In genomic region chr6:35725721-35726438, GRCh38 we compare ENCODE assay signal across 9 cellular contexts. TPM values are rescaled to one million over a fixed set of nuclear protein-coding genes. Genes with fewer than 3 reads are reported as not detected.
DNase-seq lines count a peak whose midpoint lies in the region; ATAC-seq, FAIRE-seq and TF ChIP-seq lines count a peak whose summit lies in the region.
"Had no signal": no experiment of that assay in that cellular context is flagged by ENCODE, and none has a peak within 500 bp of the region (broad histone marks: within the 10 kb centered on the region; RNA-seq: fewer than 3 reads in every experiment).

No MANE protein-coding gene starts in this region.

- H3K4me3 ChIP-seq in brain microvascular endothelial cell (ENCODE audit: low read depth, low read length) (no peak overlapping the region), lower lobe of right lung (peak overlapping the region; percentile 18), tibial artery (peak overlapping the region; percentile 27 to 64)

- H3K9me3 ChIP-seq in lower lobe of right lung, result no peaks in the 10 kb centered on the region
- no peaks in the 10 kb centered on the region for H3K9me3 ChIP-seq in tibial artery

- FAIRE-seq in RCC 7860 (lab: Jason Lieb, UNC), result no peak

- DNase-seq in activated CD4-positive, alpha-beta T cell treated with anti-CD3 and anti-CD28 coated beads for 36 hours, result peak; percentile 53
- DNase-seq in activated CD4-positive, alpha-beta T cell treated with anti-CD3 and anti-CD28 coated beads for 48 hours, result no peak
- DNase-seq in brain microvascular endothelial cell (peak; percentile 39), lower lobe of right lung (peak; percentile 82), tibial artery (peak; percentile 86 to 96), retina (no peak), RCC 7860 (ENCODE audit: low spot score) (no peak)
- DNase-seq: NCI-H1930 had no signal

- peaks cover 82% of the 10 kb centered on the region for H3K4me1 Mint-ChIP-seq in activated CD4-positive, alpha-beta T cell treated with anti-CD3 and anti-CD28 coated beads for 36 hours

- H3K27me3 Mint-ChIP-seq in activated CD4-positive, alpha-beta T cell treated with anti-CD3 and anti-CD28 coated beads for 36 hours, result no peaks in the 10 kb centered on the region

- no peak for TF ChIP-seq CTCF in brain microvascular endothelial cell (IDR thresholded peaks at IDR 0.05; ENCODE audit: low read depth, low read length, missing control alignments)
- no peak for TF ChIP-seq CTCF in lower lobe of right lung (IDR thresholded peaks at IDR 0.05)
- peak; percentile 14 to 49 for TF ChIP-seq CTCF in tibial artery (IDR thresholded peaks at IDR 0.05)

- ATAC-seq in activated CD4-positive, alpha-beta T cell treated with anti-CD3 and anti-CD28 coated beads for 36 hours, result peak; percentile 31
- ATAC-seq in lower lobe of right lung (peak; percentile 43 to 52), HG03045 (IDR thresholded peaks at IDR 0.05; ENCODE audit: unreplicated experiment) (no peak)

- CTCF ChIA-PET in activated CD4-positive, alpha-beta T cell treated with anti-CD3 and anti-CD28 coated beads for 36 hours (lab: Charles Lee), result interaction anchor here (0.6 to 1.5 kb wide), 7 partner anchors 12 to 102 kb away, joined by 3 to 5 read pairs (median 3); no protein-coding TSS in a partner anchor

- no peaks in the 10 kb centered on the region for H3K36me3 ChIP-seq in brain microvascular endothelial cell (replicated peaks)
- no peaks in the 10 kb centered on the region for H3K36me3 ChIP-seq in lower lobe of right lung
- H3K36me3 ChIP-seq in tibial artery, result no peaks in the 10 kb centered on the region

- H3K4me1 ChIP-seq in lower lobe of right lung (peaks cover 95% of the 10 kb centered on the region), tibial artery (peaks cover 6 to 96% (median 90%) of the 10 kb centered on the region in 4 donors)

- H3K27me3 ChIP-seq in brain microvascular endothelial cell (replicated peaks) (no peaks in the 10 kb centered on the region), lower lobe of right lung (ENCODE audit: low read depth) (no peaks in the 10 kb centered on the region), tibial artery (no peaks in the 10 kb centered on the region)

- H3K4me3 Mint-ChIP-seq in activated CD4-positive, alpha-beta T cell treated with anti-CD3 and anti-CD28 coated beads for 36 hours, result peak overlapping the region; percentile 62

- in situ Hi-C loops in brain microvascular endothelial cell (cut with HindIII; ENCODE audit: low pct_ligation_motif_present, low sequenced_read_pairs), result no loop called here

- POLR2A ChIA-PET in activated CD4-positive, alpha-beta T cell treated with anti-CD3 and anti-CD28 coated beads for 36 hours (lab: Charles Lee), result interaction anchor here (1.7 kb wide), 1 partner anchor 39 kb away, joined by 6 read pairs; no protein-coding TSS in a partner anchor

- no peaks in the 10 kb centered on the region for H3K9me3 Mint-ChIP-seq in activated CD4-positive, alpha-beta T cell treated with anti-CD3 and anti-CD28 coated beads for 36 hours (ENCODE audit: low read depth)

- H3K27ac Mint-ChIP-seq in activated CD4-positive, alpha-beta T cell treated with anti-CD3 and anti-CD28 coated beads for 36 hours, result peak overlapping the region; percentile 91

- H3K36me3 Mint-ChIP-seq in activated CD4-positive, alpha-beta T cell treated with anti-CD3 and anti-CD28 coated beads for 36 hours (ENCODE audit: low read depth), result no peaks in the 10 kb centered on the region

- intact Hi-C loops in activated CD4-positive, alpha-beta T cell treated with anti-CD3 and anti-CD28 coated beads for 36 hours (cut with DNase I, micrococcal nuclease), result loop anchor here (1.0 to 5.0 kb wide), 3 partner anchors 15 to 951 kb away; partner anchors contain the start of gene CDKN1A (in 1 of the 2)
- intact Hi-C loops in lower lobe of right lung (cut with DNase I), result no loop called here
- intact Hi-C loops in tibial artery (cut with DNase I; ENCODE audit: low total_unique reads), result loop anchor here (2.0 to 5.0 kb wide), 2 partner anchors 37 to 124 kb away; partner anchors contain the start of gene FKBP5

- H3K27ac ChIP-seq in brain microvascular endothelial cell (peak overlapping the region; percentile 89), lower lobe of right lung (peak overlapping the region; percentile 98), tibial artery (peak overlapping the region; percentile 97 to 99)

RNA-seq across cellular contexts. Expression of gene ARMC12, which starts 11.0 kb away (rescaled TPM):
- 1 to 10 TPM; 1.3 to 3.0 TPM for total RNA-seq in activated CD4-positive, alpha-beta T cell treated with anti-CD3 and anti-CD28 coated beads for 36 hours
- not detected for total RNA-seq in lower lobe of right lung

RNA-seq across cellular contexts. Expression of gene FKBP5, which starts 37.2 kb away (rescaled TPM):
- 100 to 1,000 TPM; 140 to 141 TPM for total RNA-seq in activated CD4-positive, alpha-beta T cell treated with anti-CD3 and anti-CD28 coated beads for 36 hours
- total RNA-seq in lower lobe of right lung, result 128 TPM

RNA-seq across cellular contexts. Expression of gene CLPSL2, which starts 50.5 kb away (rescaled TPM):
- not detected for total RNA-seq in activated CD4-positive, alpha-beta T cell treated with anti-CD3 and anti-CD28 coated beads for 36 hours
- not detected for total RNA-seq in lower lobe of right lung

RNA-seq across cellular contexts. Expression of gene CLPSL1, which starts 54.9 kb away (rescaled TPM):
- total RNA-seq in activated CD4-positive, alpha-beta T cell treated with anti-CD3 and anti-CD28 coated beads for 36 hours, result not detected
- total RNA-seq in lower lobe of right lung, result not detected

Comparison
In these comparisons a context has a peak if more than half of its experiments do, and no peak if none do; other contexts are left out.
1. DNase-seq: peak in activated CD4-positive, alpha-beta T cell treated with anti-CD3 and anti-CD28 coated beads for 36 hours (single experiment), brain microvascular endothelial cell (single experiment), lower lobe of right lung (single experiment) and tibial artery (2 of 2); none in activated CD4-positive, alpha-beta T cell treated with anti-CD3 and anti-CD28 coated beads for 48 hours (single experiment), retina (single experiment) and RCC 7860 (single experiment).
2. CTCF ChIP-seq: peak in tibial artery (2 of 2); none in brain microvascular endothelial cell (single experiment) and lower lobe of right lung (single experiment).
3. Peak in every context shown above with its lines, with median percentiles within 50 percentile points of each other: H3K27ac ChIP-seq.